ENCODE assay signal across 11 cellular contexts in genomic region chrX:97398030-97398551, GRCh38.
DNase-seq lines count a peak whose midpoint lies in the region; ATAC-seq and TF ChIP-seq lines count a peak whose summit lies in the region.
"Had no signal": no experiment of that assay in that cellular context is flagged by ENCODE, and none has a peak within 500 bp of the region (broad histone marks: within the 10 kb centered on the region; RNA-seq: fewer than 3 reads in every experiment).

No MANE protein-coding gene starts in this region.

- TF ChIP-seq POLR2A in adrenal gland (IDR thresholded peaks at IDR 0.05) = no peak

- H3K4me3 ChIP-seq in choroid plexus epithelial cell (ENCODE audit: low read depth, low read length) (no peak overlapping the region), adrenal gland (no peak overlapping the region)

- ATAC-seq in GM18511 (IDR thresholded peaks at IDR 0.05; ENCODE audit: unreplicated experiment) (peak; percentile 58), GM21529 (IDR thresholded peaks at IDR 0.05; ENCODE audit: unreplicated experiment) (peak; percentile 50), HG03432 (IDR thresholded peaks at IDR 0.05; ENCODE audit: unreplicated experiment) (peak; percentile 62)

- no peaks in the 10 kb centered on the region for H3K27me3 ChIP-seq in adrenal gland
- H3K27me3 ChIP-seq: neutrophil had no signal

- intact Hi-C loops in adrenal gland (cut with DNase I) = no loop called here

- peaks cover 0 to 3% of the 10 kb centered on the region in 2 donors for H3K4me1 ChIP-seq in adrenal gland (replicated peaks in 1 of 2)

- DNase-seq in choroid plexus epithelial cell (ENCODE audit: low read depth) (peak; percentile 52), SKM-1 treated with dmso at 0.1 percent for 144 hours (lab: John Stamatoyannopoulos, UW; ENCODE audit: unreplicated experiment) (no peak), NCI-H2107 treated with DMSO at 0.1 percent for 48 hours (lab: John Stamatoyannopoulos, UW; ENCODE audit: unreplicated experiment) (no peak), Kasumi-1 (lab: John Stamatoyannopoulos, UW) (no peak), adrenal gland (no peak)
- DNase-seq: NCI-H187, WERI-Rb-1 had no signal

- 61 to 84% (median 74%) methylated on average over 3 of the region's 3 CpGs for WGBS in adrenal gland, 4 donors

- H3K27ac ChIP-seq in adrenal gland = no peak overlapping the region
- H3K27ac ChIP-seq: neutrophil, WERI-Rb-1 had no signal

- no peaks in the 10 kb centered on the region for H3K9me3 ChIP-seq in adrenal gland (replicated peaks in 1 of 3)
- H3K9me3 ChIP-seq: neutrophil had no signal

- TF ChIP-seq CTCF in choroid plexus epithelial cell (conservative IDR thresholded peaks at IDR 0.05; ENCODE audit: low read depth, low read length) (no peak), adrenal gland (IDR thresholded peaks at IDR 0.05) (no peak)

- no peaks in the 10 kb centered on the region for H3K36me3 ChIP-seq in adrenal gland (replicated peaks in 1 of 2)
- H3K36me3 ChIP-seq: neutrophil, WERI-Rb-1 had no signal
